ENCODE assay signal across 15 cellular contexts in genomic region chr13:80447747-80448146, GRCh38.
DNase-seq lines count a peak whose midpoint lies in the region; ATAC-seq and TF ChIP-seq lines count a peak whose summit lies in the region.
"Had no signal": no experiment of that assay in that cellular context is flagged by ENCODE, and none has a peak within 500 bp of the region (broad histone marks: within the 10 kb centered on the region; RNA-seq: fewer than 3 reads in every experiment).

No MANE protein-coding gene starts in this region.

- H3K4me1 ChIP-seq in ACC112 (ENCODE audit: control insufficient read depth, insufficient read depth, low read length, unreplicated experiment) (peaks cover 9% of the 10 kb centered on the region), smooth muscle cell (ENCODE audit: low read depth) (no peaks in the 10 kb centered on the region)
- H3K4me1 ChIP-seq: Caco-2 had no signal

- H3K4me3 ChIP-seq in ACC112 (ENCODE audit: low read depth, low read length) (no peak overlapping the region), smooth muscle cell (no peak overlapping the region)
- H3K4me3 ChIP-seq: PC-9 had no signal

- H3K36me3 Mint-ChIP-seq in chondrocyte (ENCODE audit: low read depth) = no peaks in the 10 kb centered on the region
- H3K36me3 Mint-ChIP-seq: T-cell had no signal

- no peak overlapping the region for H3K4me2 ChIP-seq in smooth muscle cell
- H3K4me2 ChIP-seq: PC-9 had no signal

- H2AFZ ChIP-seq in ACC112 (ENCODE audit: low read length, unreplicated experiment) (peak overlapping the region; percentile 74), smooth muscle cell (ENCODE audit: low read depth) (no peak overlapping the region)
- H2AFZ ChIP-seq: PC-9 had no signal

- no peaks in the 10 kb centered on the region for H3K9me3 Mint-ChIP-seq in chondrocyte (ENCODE audit: low read depth)
- H3K9me3 Mint-ChIP-seq: T-cell had no signal

- no peaks in the 10 kb centered on the region for H3K36me3 ChIP-seq in ACC112 (ENCODE audit: insufficient read depth, low read length)
- H3K36me3 ChIP-seq in smooth muscle cell (ENCODE audit: low read depth) = no peaks in the 10 kb centered on the region

- H3K27ac Mint-ChIP-seq in chondrocyte (ENCODE audit: unreplicated experiment) = no peak overlapping the region
- H3K27ac Mint-ChIP-seq: T-cell had no signal

- DNase-seq in smooth muscle cell (lab: John Stamatoyannopoulos, UW; ENCODE audit: unreplicated experiment) = no peak
- DNase-seq in NCI-H2196 (lab: John Stamatoyannopoulos, UW; ENCODE audit: unreplicated experiment) = no peak
- DNase-seq in chondrocyte (ENCODE audit: low spot score) = no peak
- DNase-seq: Caco-2, KBM-7, NCI-H1048, NCI-H2107, NCI-H446, PC-9, T-cell had no signal

- H3K27ac ChIP-seq in ACC112 (ENCODE audit: low read depth, low read length) = no peak overlapping the region
- H3K27ac ChIP-seq in smooth muscle cell (ENCODE audit: low read depth) = no peak overlapping the region
- H3K27ac ChIP-seq: PC-9 had no signal

- peak; percentile 63 for ATAC-seq in GM18907 (IDR thresholded peaks at IDR 0.05; ENCODE audit: unreplicated experiment)
- peak; percentile 40 for ATAC-seq in GM21717 (IDR thresholded peaks at IDR 0.05; ENCODE audit: unreplicated experiment)
- ATAC-seq in HG03354 (IDR thresholded peaks at IDR 0.05; ENCODE audit: poor library complexity, severe bottlenecking, unreplicated experiment) = peak; percentile 56
- no peak for ATAC-seq in HG03571 (IDR thresholded peaks at IDR 0.05; ENCODE audit: unreplicated experiment)
- ATAC-seq: T-cell had no signal

- H3K9me3 ChIP-seq in smooth muscle cell (replicated peaks; ENCODE audit: low read depth) = no peaks in the 10 kb centered on the region
- H3K9me3 ChIP-seq: Caco-2 had no signal

- no peaks in the 10 kb centered on the region for H3K79me2 ChIP-seq in ACC112 (ENCODE audit: control insufficient read depth, insufficient read depth, low read length, unreplicated experiment)
- H3K79me2 ChIP-seq in smooth muscle cell (ENCODE audit: low read depth) = no peaks in the 10 kb centered on the region

- H3K27me3 Mint-ChIP-seq in chondrocyte (ENCODE audit: low read depth) = no peaks in the 10 kb centered on the region

- no peaks in the 10 kb centered on the region for H3F3A ChIP-seq in smooth muscle cell (ENCODE audit: low read depth)

- no peaks in the 10 kb centered on the region for H3K27me3 ChIP-seq in ACC112 (ENCODE audit: insufficient read depth, low read length)
- H3K27me3 ChIP-seq in smooth muscle cell (ENCODE audit: low read depth) = no peaks in the 10 kb centered on the region

- no peaks in the 10 kb centered on the region for H4K20me1 ChIP-seq in smooth muscle cell (ENCODE audit: low read depth)

- 63% methylated on average over 2 of the region's 2 CpGs for WGBS in smooth muscle cell (ENCODE audit: low lambda C conversion rate)

- H3K9ac ChIP-seq in smooth muscle cell (ENCODE audit: low read depth) = no peak overlapping the region

- H3K4me3 Mint-ChIP-seq in chondrocyte (ENCODE audit: unreplicated experiment) = no peak overlapping the region
- H3K4me3 Mint-ChIP-seq: T-cell had no signal

- no peak for TF ChIP-seq CTCF in smooth muscle cell (IDR thresholded peaks at IDR 0.05; ENCODE audit: borderline replicate concordance, insufficient read depth, poor library complexity, severe bottlenecking)
- TF ChIP-seq CTCF in chondrocyte (IDR thresholded peaks at IDR 0.05) = no peak

- H3K4me1 Mint-ChIP-seq in chondrocyte (ENCODE audit: low read depth) = peaks cover 19% of the 10 kb centered on the region
